Comparison of ENCODE assay signal across 1 cellular context in the genomic region with DNA sequence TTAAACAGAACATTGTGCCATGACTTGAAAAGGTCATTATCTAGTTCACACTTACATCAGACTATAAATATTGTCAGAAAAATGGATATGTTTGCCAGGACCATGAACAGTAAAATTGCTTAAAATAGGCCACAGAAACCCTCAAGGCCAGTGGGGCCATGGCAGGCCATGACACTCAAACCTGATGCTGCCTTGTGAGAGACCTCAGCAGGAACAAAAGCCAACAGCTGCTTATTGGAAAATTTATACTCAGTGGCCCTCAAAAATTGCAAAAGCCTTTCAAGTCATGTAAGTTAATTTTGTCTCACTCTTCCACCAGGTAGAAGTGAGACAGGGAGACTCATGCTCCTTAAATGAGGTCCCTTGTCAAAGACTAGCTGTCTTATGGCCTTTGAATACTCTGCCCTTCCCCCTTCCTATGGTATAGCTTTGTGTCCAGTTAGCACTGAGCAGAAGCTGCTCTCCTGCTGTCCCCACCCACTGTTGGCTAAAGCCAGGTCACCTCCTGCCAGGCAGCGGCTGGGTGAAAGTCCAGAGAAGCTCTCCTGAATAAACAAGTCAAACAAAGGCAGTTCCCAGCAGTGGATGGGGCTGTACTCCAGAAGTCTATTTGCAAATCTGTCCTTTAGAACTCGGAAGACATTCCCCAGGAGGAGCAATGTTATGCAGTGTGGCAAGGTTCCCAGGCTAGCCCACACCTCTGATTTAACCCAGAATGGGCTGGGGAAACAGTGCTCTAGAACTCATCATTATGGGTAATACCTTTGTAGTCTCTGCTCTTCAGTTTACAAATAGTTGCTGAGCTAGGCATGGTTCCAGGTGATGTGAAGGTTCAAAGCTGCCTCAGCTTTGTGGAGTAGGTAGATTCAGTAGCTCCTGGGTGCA.
TF ChIP-seq lines count a peak whose summit lies in the region.

No MANE protein-coding gene starts in this region.

TF ChIP-seq in HepG2, 621 proteins besides CTCF, POLR2A, EP300 and RAD21 (continued from another document and continues in another):
- TF ChIP-seq ESRRA (CRISPR knock-in tag; IDR thresholded peaks at IDR 0.05; ENCODE audit: low read depth) = peak; percentile 51; the same call in 1 of the 2 replicates
- TF ChIP-seq RBAK (CRISPR knock-in tag; IDR thresholded peaks at IDR 0.05) = no peak
- no peak; the same call in 1 of the 2 replicates for TF ChIP-seq ZNF549 (CRISPR knock-in tag; IDR thresholded peaks at IDR 0.05)
- TF ChIP-seq BRCA1 (CRISPR knock-in tag; IDR thresholded peaks at IDR 0.05) = no peak
- no peak for TF ChIP-seq SYNCRIP (IDR thresholded peaks at IDR 0.05; ENCODE audit: insufficient read depth, low read depth, low read length)
- no peak; the same call in 1 of the 2 replicates for TF ChIP-seq ZNF619 (CRISPR knock-in tag; IDR thresholded peaks at IDR 0.05)
- TF ChIP-seq HNRNPL (IDR thresholded peaks at IDR 0.05; ENCODE audit: low read depth, low read length) = no peak
- TF ChIP-seq, protein P1, sequence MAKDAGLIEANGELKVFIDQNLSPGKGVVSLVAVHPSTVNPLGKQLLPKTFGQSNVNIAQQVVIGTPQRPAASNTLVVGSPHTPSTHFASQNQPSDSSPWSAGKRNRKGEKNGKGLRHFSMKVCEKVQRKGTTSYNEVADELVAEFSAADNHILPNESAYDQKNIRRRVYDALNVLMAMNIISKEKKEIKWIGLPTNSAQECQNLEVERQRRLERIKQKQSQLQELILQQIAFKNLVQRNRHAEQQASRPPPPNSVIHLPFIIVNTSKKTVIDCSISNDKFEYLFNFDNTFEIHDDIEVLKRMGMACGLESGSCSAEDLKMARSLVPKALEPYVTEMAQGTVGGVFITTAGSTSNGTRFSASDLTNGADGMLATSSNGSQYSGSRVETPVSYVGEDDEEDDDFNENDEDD (CRISPR knock-in tag; IDR thresholded peaks at IDR 0.05; ENCODE audit: borderline replicate concordance) = peak; percentile 25; the same call in 1 of the 2 replicates
- TF ChIP-seq SAP130 (CRISPR knock-in tag; IDR thresholded peaks at IDR 0.05; ENCODE audit: low read depth) = peak; percentile 81
- no peak for TF ChIP-seq TBP (CRISPR knock-in tag; IDR thresholded peaks at IDR 0.05)
- no peak for TF ChIP-seq MATR3 (CRISPR knock-in tag; IDR thresholded peaks at IDR 0.05)
- TF ChIP-seq KLF9 (CRISPR knock-in tag; IDR thresholded peaks at IDR 0.05; ENCODE audit: low read depth) = no peak; the same call in 1 of the 2 replicates
- TF ChIP-seq TBX2 (CRISPR knock-in tag; IDR thresholded peaks at IDR 0.05; ENCODE audit: borderline replicate concordance) = peak; percentile 86
- TF ChIP-seq EEA1 (CRISPR knock-in tag; IDR thresholded peaks at IDR 0.05; ENCODE audit: borderline replicate concordance) = no peak
- TF ChIP-seq SMAD1 (CRISPR knock-in tag; IDR thresholded peaks at IDR 0.05; ENCODE audit: borderline replicate concordance, low read depth) = no peak
- TF ChIP-seq KLF13 (CRISPR knock-in tag; IDR thresholded peaks at IDR 0.05) = no peak
- TF ChIP-seq ZNF503 (CRISPR knock-in tag; IDR thresholded peaks at IDR 0.05) = peak; percentile 73
- TF ChIP-seq SALL1 (CRISPR knock-in tag; IDR thresholded peaks at IDR 0.05) = peak; percentile 96
- peak; percentile 68 for TF ChIP-seq CEBPG (CRISPR knock-in tag; IDR thresholded peaks at IDR 0.05)
- peak; percentile 87; the same call in 1 of the 2 replicates for TF ChIP-seq RFXAP (CRISPR knock-in tag; IDR thresholded peaks at IDR 0.05; ENCODE audit: borderline replicate concordance)
- peak; percentile 73; the same call in 1 of the 2 replicates for TF ChIP-seq ZMYM3 (CRISPR knock-in tag; IDR thresholded peaks at IDR 0.05)
- TF ChIP-seq ZSCAN12 (CRISPR knock-in tag; IDR thresholded peaks at IDR 0.05) = no peak
- TF ChIP-seq, protein P2, sequence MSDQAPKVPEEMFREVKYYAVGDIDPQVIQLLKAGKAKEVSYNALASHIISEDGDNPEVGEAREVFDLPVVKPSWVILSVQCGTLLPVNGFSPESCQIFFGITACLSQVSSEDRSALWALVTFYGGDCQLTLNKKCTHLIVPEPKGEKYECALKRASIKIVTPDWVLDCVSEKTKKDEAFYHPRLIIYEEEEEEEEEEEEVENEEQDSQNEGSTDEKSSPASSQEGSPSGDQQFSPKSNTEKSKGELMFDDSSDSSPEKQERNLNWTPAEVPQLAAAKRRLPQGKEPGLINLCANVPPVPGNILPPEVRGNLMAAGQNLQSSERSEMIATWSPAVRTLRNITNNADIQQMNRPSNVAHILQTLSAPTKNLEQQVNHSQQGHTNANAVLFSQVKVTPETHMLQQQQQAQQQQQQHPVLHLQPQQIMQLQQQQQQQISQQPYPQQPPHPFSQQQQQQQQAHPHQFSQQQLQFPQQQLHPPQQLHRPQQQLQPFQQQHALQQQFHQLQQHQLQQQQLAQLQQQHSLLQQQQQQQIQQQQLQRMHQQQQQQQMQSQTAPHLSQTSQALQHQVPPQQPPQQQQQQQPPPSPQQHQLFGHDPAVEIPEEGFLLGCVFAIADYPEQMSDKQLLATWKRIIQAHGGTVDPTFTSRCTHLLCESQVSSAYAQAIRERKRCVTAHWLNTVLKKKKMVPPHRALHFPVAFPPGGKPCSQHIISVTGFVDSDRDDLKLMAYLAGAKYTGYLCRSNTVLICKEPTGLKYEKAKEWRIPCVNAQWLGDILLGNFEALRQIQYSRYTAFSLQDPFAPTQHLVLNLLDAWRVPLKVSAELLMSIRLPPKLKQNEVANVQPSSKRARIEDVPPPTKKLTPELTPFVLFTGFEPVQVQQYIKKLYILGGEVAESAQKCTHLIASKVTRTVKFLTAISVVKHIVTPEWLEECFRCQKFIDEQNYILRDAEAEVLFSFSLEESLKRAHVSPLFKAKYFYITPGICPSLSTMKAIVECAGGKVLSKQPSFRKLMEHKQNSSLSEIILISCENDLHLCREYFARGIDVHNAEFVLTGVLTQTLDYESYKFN (CRISPR knock-in tag; conservative IDR thresholded peaks at IDR 0.05) = peak; percentile 98
- TF ChIP-seq ZBTB42 (CRISPR knock-in tag; IDR thresholded peaks at IDR 0.05) = no peak
- no peak for TF ChIP-seq YEATS2 (CRISPR knock-in tag; IDR thresholded peaks at IDR 0.05; ENCODE audit: borderline replicate concordance)
- peak; percentile 48; the same call in 1 of the 2 replicates for TF ChIP-seq TAF1 (CRISPR knock-in tag; IDR thresholded peaks at IDR 0.05)
- no peak for TF ChIP-seq MNT (IDR thresholded peaks at IDR 0.05)
- TF ChIP-seq, protein P3, sequence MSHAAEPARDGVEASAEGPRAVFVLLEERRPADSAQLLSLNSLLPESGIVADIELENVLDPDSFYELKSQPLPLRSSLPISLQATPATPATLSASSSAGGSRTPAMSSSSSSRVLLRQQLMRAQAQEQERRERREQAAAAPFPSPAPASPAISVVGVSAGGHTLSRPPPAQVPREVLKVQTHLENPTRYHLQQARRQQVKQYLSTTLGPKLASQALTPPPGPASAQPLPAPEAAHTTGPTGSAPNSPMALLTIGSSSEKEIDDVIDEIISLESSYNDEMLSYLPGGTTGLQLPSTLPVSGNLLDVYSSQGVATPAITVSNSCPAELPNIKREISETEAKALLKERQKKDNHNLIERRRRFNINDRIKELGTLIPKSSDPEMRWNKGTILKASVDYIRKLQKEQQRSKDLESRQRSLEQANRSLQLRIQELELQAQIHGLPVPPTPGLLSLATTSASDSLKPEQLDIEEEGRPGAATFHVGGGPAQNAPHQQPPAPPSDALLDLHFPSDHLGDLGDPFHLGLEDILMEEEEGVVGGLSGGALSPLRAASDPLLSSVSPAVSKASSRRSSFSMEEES (CRISPR knock-in tag; IDR thresholded peaks at IDR 0.05) = 0 out of 2 replicates have a peak, but pooled peaks have one; percentile 65
- TF ChIP-seq ZNF430 (CRISPR knock-in tag; IDR thresholded peaks at IDR 0.05) = no peak; the same call in 1 of the 2 replicates
- TF ChIP-seq HDAC6 (IDR thresholded peaks at IDR 0.05; ENCODE audit: low read depth, low read length) = no peak
- TF ChIP-seq NR2F2 (IDR thresholded peaks at IDR 0.05; ENCODE audit: borderline replicate concordance, low read depth) = 0 out of 2 replicates have a peak, but pooled peaks have one; percentile 62
- no peak for TF ChIP-seq SRSF4 (IDR thresholded peaks at IDR 0.05; ENCODE audit: low read depth, low read length, poor library complexity, severe bottlenecking)
- no peak for TF ChIP-seq ZNF773 (CRISPR knock-in tag; IDR thresholded peaks at IDR 0.05; ENCODE audit: borderline replicate concordance)
- peak; percentile 77 for TF ChIP-seq ISL2 (CRISPR knock-in tag; IDR thresholded peaks at IDR 0.05)
- peak; percentile 75; the same call in 1 of the 2 replicates for TF ChIP-seq ZNF670 (CRISPR knock-in tag; IDR thresholded peaks at IDR 0.05; ENCODE audit: borderline replicate concordance)
- 0 out of 2 replicates have a peak, but pooled peaks have one; percentile 38 for TF ChIP-seq SIX1 (CRISPR knock-in tag; IDR thresholded peaks at IDR 0.05; ENCODE audit: borderline replicate concordance)
- peak; percentile 75 for TF ChIP-seq ZBTB34 (CRISPR knock-in tag; IDR thresholded peaks at IDR 0.05)
- peak; percentile 56; the same call in 1 of the 2 replicates for TF ChIP-seq POLR2G (IDR thresholded peaks at IDR 0.05; ENCODE audit: low read depth, low read length)
- TF ChIP-seq POLR2AphosphoS2 (IDR thresholded peaks at IDR 0.05; ENCODE audit: low read depth, low read length) = no peak
- TF ChIP-seq, protein P4, sequence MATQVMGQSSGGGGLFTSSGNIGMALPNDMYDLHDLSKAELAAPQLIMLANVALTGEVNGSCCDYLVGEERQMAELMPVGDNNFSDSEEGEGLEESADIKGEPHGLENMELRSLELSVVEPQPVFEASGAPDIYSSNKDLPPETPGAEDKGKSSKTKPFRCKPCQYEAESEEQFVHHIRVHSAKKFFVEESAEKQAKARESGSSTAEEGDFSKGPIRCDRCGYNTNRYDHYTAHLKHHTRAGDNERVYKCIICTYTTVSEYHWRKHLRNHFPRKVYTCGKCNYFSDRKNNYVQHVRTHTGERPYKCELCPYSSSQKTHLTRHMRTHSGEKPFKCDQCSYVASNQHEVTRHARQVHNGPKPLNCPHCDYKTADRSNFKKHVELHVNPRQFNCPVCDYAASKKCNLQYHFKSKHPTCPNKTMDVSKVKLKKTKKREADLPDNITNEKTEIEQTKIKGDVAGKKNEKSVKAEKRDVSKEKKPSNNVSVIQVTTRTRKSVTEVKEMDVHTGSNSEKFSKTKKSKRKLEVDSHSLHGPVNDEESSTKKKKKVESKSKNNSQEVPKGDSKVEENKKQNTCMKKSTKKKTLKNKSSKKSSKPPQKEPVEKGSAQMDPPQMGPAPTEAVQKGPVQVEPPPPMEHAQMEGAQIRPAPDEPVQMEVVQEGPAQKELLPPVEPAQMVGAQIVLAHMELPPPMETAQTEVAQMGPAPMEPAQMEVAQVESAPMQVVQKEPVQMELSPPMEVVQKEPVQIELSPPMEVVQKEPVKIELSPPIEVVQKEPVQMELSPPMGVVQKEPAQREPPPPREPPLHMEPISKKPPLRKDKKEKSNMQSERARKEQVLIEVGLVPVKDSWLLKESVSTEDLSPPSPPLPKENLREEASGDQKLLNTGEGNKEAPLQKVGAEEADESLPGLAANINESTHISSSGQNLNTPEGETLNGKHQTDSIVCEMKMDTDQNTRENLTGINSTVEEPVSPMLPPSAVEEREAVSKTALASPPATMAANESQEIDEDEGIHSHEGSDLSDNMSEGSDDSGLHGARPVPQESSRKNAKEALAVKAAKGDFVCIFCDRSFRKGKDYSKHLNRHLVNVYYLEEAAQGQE (IDR thresholded peaks at IDR 0.05; ENCODE audit: borderline replicate concordance in 1 of 2, low read depth in 1 of 2, low read length in 2 of 2) = peak in 1 of 2 experiments; percentile 65; a peak in 1 of 4 replicates
- TF ChIP-seq ZNF10 (CRISPR knock-in tag; IDR thresholded peaks at IDR 0.05; ENCODE audit: borderline replicate concordance, low read depth) = no peak
- TF ChIP-seq FOSL1 (CRISPR knock-in tag; IDR thresholded peaks at IDR 0.05; ENCODE audit: borderline replicate concordance) = peak; percentile 56; the same call in 1 of the 2 replicates
- TF ChIP-seq, protein P5, sequence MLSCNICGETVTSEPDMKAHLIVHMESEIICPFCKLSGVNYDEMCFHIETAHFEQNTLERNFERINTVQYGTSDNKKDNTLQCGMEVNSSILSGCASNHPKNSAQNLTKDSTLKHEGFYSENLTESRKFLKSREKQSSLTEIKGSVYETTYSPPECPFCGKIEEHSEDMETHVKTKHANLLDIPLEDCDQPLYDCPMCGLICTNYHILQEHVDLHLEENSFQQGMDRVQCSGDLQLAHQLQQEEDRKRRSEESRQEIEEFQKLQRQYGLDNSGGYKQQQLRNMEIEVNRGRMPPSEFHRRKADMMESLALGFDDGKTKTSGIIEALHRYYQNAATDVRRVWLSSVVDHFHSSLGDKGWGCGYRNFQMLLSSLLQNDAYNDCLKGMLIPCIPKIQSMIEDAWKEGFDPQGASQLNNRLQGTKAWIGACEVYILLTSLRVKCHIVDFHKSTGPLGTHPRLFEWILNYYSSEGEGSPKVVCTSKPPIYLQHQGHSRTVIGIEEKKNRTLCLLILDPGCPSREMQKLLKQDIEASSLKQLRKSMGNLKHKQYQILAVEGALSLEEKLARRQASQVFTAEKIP (CRISPR knock-in tag; IDR thresholded peaks at IDR 0.05; ENCODE audit: borderline replicate concordance) = no peak
